ENCODE assay signal across 21 cellular contexts in genomic region chr4:107117726-107118125, GRCh38.
DNase-seq lines count a peak whose midpoint lies in the region; ATAC-seq and TF ChIP-seq lines count a peak whose summit lies in the region.
"Had no signal": no experiment of that assay in that cellular context is flagged by ENCODE, and none has a peak within 500 bp of the region (broad histone marks: within the 10 kb centered on the region; RNA-seq: fewer than 3 reads in every experiment).

No MANE protein-coding gene starts in this region.

- H2AFZ ChIP-seq in neural progenitor cell (replicated peaks) = no peak overlapping the region

- H3K36me3 Mint-ChIP-seq in neural progenitor cell = no peaks in the 10 kb centered on the region
- H3K36me3 Mint-ChIP-seq: CD8-positive, alpha-beta T cell had no signal

- no peaks in the 10 kb centered on the region for H3F3A ChIP-seq in neural progenitor cell (ENCODE audit: low read depth)

- no peaks in the 10 kb centered on the region for H3K79me2 ChIP-seq in neural progenitor cell (ENCODE audit: low read depth)

- H3K4me2 ChIP-seq in neural progenitor cell = no peak overlapping the region
- H3K4me2 ChIP-seq: A549; BLaER1 treated with 17β-estradiol and CSF1 and Interleukin-3, amounts not matched to agents 10 nM and 100 nM had no signal

- H3K9me3 Mint-ChIP-seq in neural progenitor cell = peaks cover 3% of the 10 kb centered on the region
- H3K9me3 Mint-ChIP-seq: CD4-positive, alpha-beta T cell had no signal

- no peaks in the 10 kb centered on the region for H3K27me3 ChIP-seq in neural progenitor cell
- H3K27me3 ChIP-seq: BLaER1 treated with 17β-estradiol and CSF1 and Interleukin-3, amounts not matched to agents 10 nM and 100 nM had no signal

- no peaks in the 10 kb centered on the region for H3K9me3 ChIP-seq in neural progenitor cell (ENCODE audit: low read depth)
- H3K9me3 ChIP-seq: A549 had no signal

- no peak overlapping the region for H3K9ac ChIP-seq in neural progenitor cell
- H3K9ac ChIP-seq: BLaER1 treated with 17β-estradiol and CSF1 and Interleukin-3, amounts not matched to agents 10 nM and 100 nM had no signal

- peak overlapping the region; percentile 2 for H3K4me3 Mint-ChIP-seq in neural progenitor cell
- H3K4me3 Mint-ChIP-seq: B cell; CD4-positive, alpha-beta T cell; CD8-positive, alpha-beta T cell had no signal

- no peak overlapping the region for H3K27ac Mint-ChIP-seq in neural progenitor cell
- H3K27ac Mint-ChIP-seq: B cell; CD4-positive, alpha-beta T cell; CD8-positive, alpha-beta T cell had no signal

- intact Hi-C loops in left colon (cut with DNase I, micrococcal nuclease) = no loop called here

- TF ChIP-seq CTCF in neural progenitor cell (IDR thresholded peaks at IDR 0.05) = no peak

- peaks cover 9% of the 10 kb centered on the region for H3K4me1 ChIP-seq in neural progenitor cell
- H3K4me1 ChIP-seq: A549; BLaER1 treated with 17β-estradiol and CSF1 and Interleukin-3, amounts not matched to agents 10 nM and 100 nM had no signal

- no peak overlapping the region for H3K4me3 ChIP-seq in neural progenitor cell
- H3K4me3 ChIP-seq: A549; BLaER1 treated with 17β-estradiol and CSF1 and Interleukin-3, amounts not matched to agents 10 nM and 100 nM; GM12878 had no signal

- no peaks in the 10 kb centered on the region for H4K20me1 ChIP-seq in neural progenitor cell (ENCODE audit: low read depth)
- H4K20me1 ChIP-seq: BLaER1 treated with 17β-estradiol and CSF1 and Interleukin-3, amounts not matched to agents 10 nM and 100 nM had no signal

- DNase-seq in COR-L47 (lab: John Stamatoyannopoulos, UW) = peak; percentile 36
- DNase-seq in left colon = no peak
- DNase-seq in neural progenitor cell (ENCODE audit: low spot score) = no peak
- DNase-seq: AML-193; CD4-positive, alpha-beta T cell; CD8-positive, alpha-beta T cell; DMS 273 treated with DMSO at 0.1 percent for 48 hours; DMS153; DMS53; DMS79; DND-41; EL; GDM1 had no signal

- H3K4me1 Mint-ChIP-seq in neural progenitor cell = peaks cover 9% of the 10 kb centered on the region
- H3K4me1 Mint-ChIP-seq: B cell had no signal

- ATAC-seq in left colon = peak; percentile 60
- ATAC-seq in HG03439 (IDR thresholded peaks at IDR 0.05; ENCODE audit: unreplicated experiment) = no peak
- ATAC-seq in HG03025 (IDR thresholded peaks at IDR 0.05; ENCODE audit: low FRiP score, unreplicated experiment) = no peak
- ATAC-seq: A549; CD8-positive, alpha-beta T cell; GM12878 had no signal

- no peaks in the 10 kb centered on the region for H3K27me3 Mint-ChIP-seq in neural progenitor cell (ENCODE audit: insufficient read depth, low read depth)
- H3K27me3 Mint-ChIP-seq: B cell; CD4-positive, alpha-beta T cell had no signal

- no peaks in the 10 kb centered on the region for H3K36me3 ChIP-seq in neural progenitor cell
- H3K36me3 ChIP-seq: BLaER1 treated with 17β-estradiol and CSF1 and Interleukin-3, amounts not matched to agents 10 nM and 100 nM had no signal

- H3K27ac ChIP-seq in neural progenitor cell = no peak overlapping the region
- H3K27ac ChIP-seq: 22Rv1; A549; BLaER1 treated with 17β-estradiol and CSF1 and Interleukin-3, amounts not matched to agents 10 nM and 100 nM; C4-2B had no signal
